In the genomic region with DNA sequence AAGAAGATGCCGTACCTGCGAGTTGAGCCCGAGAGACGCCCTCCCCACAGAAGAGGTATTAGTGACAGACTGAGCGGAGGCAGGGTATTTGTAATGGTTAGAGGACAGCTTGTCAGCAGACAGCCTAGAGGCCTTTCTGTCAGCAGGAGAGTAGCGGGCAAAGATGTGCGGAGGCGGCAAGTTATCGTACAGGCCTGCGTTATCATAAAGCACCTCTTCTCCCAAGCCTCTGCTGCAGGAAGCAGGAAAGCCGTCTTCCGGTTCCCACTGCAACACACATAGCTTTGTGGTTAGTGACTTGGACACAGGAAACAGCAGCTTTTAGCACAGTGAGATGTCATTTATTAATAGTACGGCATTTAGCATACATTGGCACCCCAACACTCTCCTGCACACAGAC, we compare ENCODE assay signal across 10 cellular contexts.
DNase-seq lines count a peak whose midpoint lies in the region; ATAC-seq and TF ChIP-seq lines count a peak whose summit lies in the region.
"Had no signal": no experiment of that assay in that cellular context is flagged by ENCODE, and none has a peak within 500 bp of the region (broad histone marks: within the 10 kb centered on the region; RNA-seq: fewer than 3 reads in every experiment).

No MANE protein-coding gene starts in this region.

- TF ChIP-seq CTCF in BJ (IDR thresholded peaks at IDR 0.05; ENCODE audit: insufficient read depth, low read depth, low read length) (no peak), HEK293 (tag by site-specific recombination; IDR thresholded peaks at IDR 0.05) (no peak), lung (IDR thresholded peaks at IDR 0.05; ENCODE audit: control extremely low read depth, extremely low read depth) (no peak)

- H3K27ac ChIP-seq in HEK293 (ENCODE audit: extremely low read depth, low read depth, low read length): no peak overlapping the region
- peak overlapping the region; percentile 77 to 80 for H3K27ac ChIP-seq in lung (ENCODE audit: low read depth in 1 of 2, low read length in 1 of 2)

- H3K27me3 ChIP-seq in BJ (ENCODE audit: control insufficient read depth, insufficient read depth, low read length) (no peaks in the 10 kb centered on the region), lung (ENCODE audit: control insufficient read depth, insufficient read depth) (no peaks in the 10 kb centered on the region)

- CTCF ChIA-PET in BJ (lab: Yijun Ruan, JAX) (interaction anchor here (1.1 to 1.8 kb wide), 2 partner anchors 11 to 21 kb away, joined by 4 read pairs; no protein-coding TSS in a partner anchor), HEK293 (lab: Yijun Ruan, JAX) (interaction anchor here (0.7 kb wide), 1 partner anchor 13 kb away, joined by 3 read pairs; no protein-coding TSS in a partner anchor)

- no peak for ATAC-seq in lung (ENCODE audit: insufficient read depth, low FRiP score)
- no peak for ATAC-seq in GM19455 (IDR thresholded peaks at IDR 0.05; ENCODE audit: unreplicated experiment)
- ATAC-seq: PC-3 had no signal

- POLR2A ChIA-PET in BJ (lab: Charles Lee): no interaction called here
- POLR2A ChIA-PET in HEK293 (lab: Yijun Ruan, JAX): no interaction called here

- H3K36me3 ChIP-seq in BJ (ENCODE audit: control insufficient read depth, insufficient read depth, low read length) (peaks cover 39% of the 10 kb centered on the region), HEK293 (ENCODE audit: control insufficient read depth in 2 of 2, insufficient read depth in 1 of 2, low read length in 2 of 2) (peaks cover 0 to 20% of the 10 kb centered on the region in 2 experiments; a peak in 1 of 3 replicates), lung (ENCODE audit: control insufficient read depth in 2 of 2, insufficient read depth in 2 of 2, low read length in 2 of 2) (peaks cover 0 to 15% of the 10 kb centered on the region in 2 donors)

- peak; percentile 39 for DNase-seq in BJ (ENCODE audit: low read depth)
- peak; percentile 78 to 93 for DNase-seq in dermis microvascular lymphatic vessel endothelial cell (ENCODE audit: low read depth in 2 of 2)
- DNase-seq in lung (ENCODE audit: low spot score): no peak
- no peak for DNase-seq in NCI-H2227 (lab: John Stamatoyannopoulos, UW; ENCODE audit: unreplicated experiment)
- DNase-seq in DMS79 (lab: John Stamatoyannopoulos, UW): no peak
- no peak for DNase-seq in NCI-H1694 treated with DMSO at 0.1 percent for 48 hours (lab: John Stamatoyannopoulos, UW)
- DNase-seq: NCI-H1436, PC-3 had no signal

- no peak overlapping the region for H3K4me3 ChIP-seq in BJ (ENCODE audit: low read depth, low read length)
- H3K4me3 ChIP-seq in HEK293 (ENCODE audit: low read depth, low read length): no peak overlapping the region
- H3K4me3 ChIP-seq in lung: no peak overlapping the region

- H3K4me1 ChIP-seq in HEK293 (ENCODE audit: control insufficient read depth, insufficient read depth, low read length): no peaks in the 10 kb centered on the region
- H3K4me1 ChIP-seq in lung (ENCODE audit: control insufficient read depth in 2 of 2, insufficient read depth in 2 of 2, low read length in 2 of 2): peaks cover 6 to 9% of the 10 kb centered on the region in 2 donors

- 37 to 53% methylated on average over 13 of the region's 13 CpGs for WGBS in lung, 2 donors

- no peaks in the 10 kb centered on the region for H3K9me3 ChIP-seq in HEK293 (ENCODE audit: control insufficient read depth, insufficient read depth, low read depth, low read length)
- H3K9me3 ChIP-seq in lung (ENCODE audit: control insufficient read depth in 2 of 2, insufficient read depth in 1 of 2, low read length in 1 of 2): no peaks in the 10 kb centered on the region

TF ChIP-seq in HEK293, 187 proteins besides CTCF, POLR2A, EP300 and RAD21:
- TF ChIP-seq EGR2 (tag by site-specific recombination; IDR thresholded peaks at IDR 0.05; ENCODE audit: low read depth) (peak; percentile 39; the same call in 1 of the 2 replicates), ZNF184 (tag by site-specific recombination; IDR thresholded peaks at IDR 0.05) (no peak)

Comparison
In these comparisons a context has a peak if more than half of its experiments do, and no peak if none do; other contexts are left out.
1. DNase-seq: peak in BJ (single experiment) and dermis microvascular lymphatic vessel endothelial cell (2 of 2); none in lung (single experiment), NCI-H2227 (single experiment), DMS79 (single experiment) and NCI-H1694 treated with DMSO at 0.1 percent for 48 hours (single experiment).